ENCODE assay signal across 8 cellular contexts in genomic region chr2:38751043-38751846, GRCh38. TPM values are rescaled to one million over a fixed set of nuclear protein-coding genes. Genes with fewer than 3 reads are reported as not detected.
DNase-seq lines count a peak whose midpoint lies in the region; ATAC-seq and TF ChIP-seq lines count a peak whose summit lies in the region.

Gene SRSF7 (minus strand): TSS chr2:38751361. CDS start chr2:38751256, 105 bp downstream.

- TF ChIP-seq POLR2A in NB4 (IDR thresholded peaks at IDR 0.05; ENCODE audit: extremely low read depth, insufficient read length) = peak; percentile 100
- peak; percentile 100 for TF ChIP-seq POLR2A in gastroesophageal sphincter (IDR thresholded peaks at IDR 0.05)

- TF ChIP-seq CTCF in HFF-Myc (IDR thresholded peaks at IDR 0.05; ENCODE audit: low read depth, low read length, missing control alignments) (no peak), NB4 (IDR thresholded peaks at IDR 0.05; ENCODE audit: low read depth, low read length) (no peak), gastroesophageal sphincter (IDR thresholded peaks at IDR 0.05) (peak in 2 of 4 experiments; percentile 34 to 44), neutrophil (IDR thresholded peaks at IDR 0.05) (no peak)

- H3K4me3 ChIP-seq in HFF-Myc (replicated peaks; ENCODE audit: low read depth, low read length) (peak within 1 kb of the TSS; percentile 68), NB4 (ENCODE audit: low read depth, low read length) (peak within 1 kb of the TSS; percentile 96), SK-N-MC (peak within 1 kb of the TSS; percentile 92), gastroesophageal sphincter (peak within 1 kb of the TSS; percentile 58 to 77), neutrophil (ENCODE audit: low read depth in 1 of 2, low read length in 1 of 2) (peak within 1 kb of the TSS; percentile 88 to 99)

- peaks cover 52% of the 10 kb centered on the region for H3K4me1 Mint-ChIP-seq in activated naive CD4-positive, alpha-beta T cell treated with anti-CD3 and anti-CD28 coated beads, Interleukin-2, amount 10 ng/mL, durations not matched to agents 7 days and 5 days

- TF ChIP-seq EP300 in gastroesophageal sphincter (IDR thresholded peaks at IDR 0.05) = no peak

- DNase-seq in GM03348 (ENCODE audit: low spot score) (peak; percentile 97), HFF-Myc (ENCODE audit: extremely low read depth, low read depth) (peak; percentile 99), NB4 (ENCODE audit: low read depth) (peak; percentile 99), SK-N-MC (ENCODE audit: low read depth, low spot score) (peak; percentile 99), substantia nigra (lab: John Stamatoyannopoulos, UW) (peak; percentile 73 to 99 (median 95))
- peak; percentile 97 for DNase-seq in activated naive CD4-positive, alpha-beta T cell treated with anti-CD3 and anti-CD28 coated beads, Interleukin-2, amount 10 ng/mL, durations not matched to agents 7 days and 5 days

- CTCF ChIA-PET in activated naive CD4-positive, alpha-beta T cell treated with anti-CD3 and anti-CD28 coated beads, Interleukin-2, amount 10 ng/mL, durations not matched to agents 7 days and 5 days (lab: Charles Lee) = interaction anchor here (1.0 to 1.6 kb wide), 5 partner anchors 10 to 169 kb away, joined by 3 to 13 read pairs (median 4); no protein-coding TSS in a partner anchor

- peaks cover 9 to 45% (median 26%) of the 10 kb centered on the region in 3 donors for H3K4me1 ChIP-seq in gastroesophageal sphincter
- peaks cover 26% of the 10 kb centered on the region in 2 experiments for H3K4me1 ChIP-seq in neutrophil (ENCODE audit: control insufficient read depth in 1 of 2, insufficient read depth in 1 of 2, low read depth in 1 of 2, low read length in 1 of 2)

- H3K27ac ChIP-seq in SK-N-MC = peak within 1 kb of the TSS; percentile 94
- H3K27ac ChIP-seq in gastroesophageal sphincter = peak within 1 kb of the TSS; percentile 89 to 100 (median 98)
- peak within 1 kb of the TSS; percentile 89 for H3K27ac ChIP-seq in neutrophil
- H3K27ac ChIP-seq in substantia nigra (ENCODE audit: low read depth, low read length, poor library complexity, severe bottlenecking) = peak within 1 kb of the TSS; percentile 98

- peak; percentile 96 for ATAC-seq in gastroesophageal sphincter

- peak within 1 kb of the TSS; percentile 97 for H3K9ac ChIP-seq in SK-N-MC (ENCODE audit: insufficient read length)

- peaks cover 43% of the 10 kb centered on the region for H3K36me3 Mint-ChIP-seq in activated naive CD4-positive, alpha-beta T cell treated with anti-CD3 and anti-CD28 coated beads, Interleukin-2, amount 10 ng/mL, durations not matched to agents 7 days and 5 days

- peak within 1 kb of the TSS; percentile 99 for H3K27ac Mint-ChIP-seq in activated naive CD4-positive, alpha-beta T cell treated with anti-CD3 and anti-CD28 coated beads, Interleukin-2, amount 10 ng/mL, durations not matched to agents 7 days and 5 days

- H3K36me3 ChIP-seq in SK-N-MC (ENCODE audit: insufficient read depth, low read length) (peaks cover 40% of the 10 kb centered on the region), gastroesophageal sphincter (peaks cover 9 to 35% of the 10 kb centered on the region in 2 donors), neutrophil (peaks cover 32% of the 10 kb centered on the region)

- WGBS in gastroesophageal sphincter (ENCODE audit: low coverage in 1 of 2), 2 donors = 1% methylated on average over 18 to 28 of the region's 65 CpGs

- peaks cover 4% of the 10 kb centered on the region for H3K27me3 Mint-ChIP-seq in activated naive CD4-positive, alpha-beta T cell treated with anti-CD3 and anti-CD28 coated beads, Interleukin-2, amount 10 ng/mL, durations not matched to agents 7 days and 5 days

- no peaks in the 10 kb centered on the region for H3K27me3 ChIP-seq in gastroesophageal sphincter
- H3K27me3 ChIP-seq in neutrophil = no peaks in the 10 kb centered on the region

- H3K4me3 Mint-ChIP-seq in activated naive CD4-positive, alpha-beta T cell treated with anti-CD3 and anti-CD28 coated beads, Interleukin-2, amount 10 ng/mL, durations not matched to agents 7 days and 5 days = peak within 1 kb of the TSS; percentile 98

- no peaks in the 10 kb centered on the region for H3K9me3 Mint-ChIP-seq in activated naive CD4-positive, alpha-beta T cell treated with anti-CD3 and anti-CD28 coated beads, Interleukin-2, amount 10 ng/mL, durations not matched to agents 7 days and 5 days

- no peaks in the 10 kb centered on the region for H3K9me3 ChIP-seq in SK-N-MC (ENCODE audit: low read depth, low read length)
- H3K9me3 ChIP-seq in gastroesophageal sphincter = no peaks in the 10 kb centered on the region
- H3K9me3 ChIP-seq in neutrophil = no peaks in the 10 kb centered on the region

RNA-seq across cellular contexts. Expression of gene SRSF7, which starts in this region (rescaled TPM):
- total RNA-seq in gastroesophageal sphincter = 100 to 1,000 TPM in 2 of 4 donors, 10 to 100 TPM in 2; 39.0 to 109 (median 73.4) TPM

Comparison
In these comparisons a context has a peak if more than half of its experiments do, and no peak if none do; other contexts are left out.
1. Peak in every context shown above with its lines: DNase-seq, ATAC-seq, H3K4me3 ChIP-seq and H3K27ac ChIP-seq.